In the genomic region with DNA sequence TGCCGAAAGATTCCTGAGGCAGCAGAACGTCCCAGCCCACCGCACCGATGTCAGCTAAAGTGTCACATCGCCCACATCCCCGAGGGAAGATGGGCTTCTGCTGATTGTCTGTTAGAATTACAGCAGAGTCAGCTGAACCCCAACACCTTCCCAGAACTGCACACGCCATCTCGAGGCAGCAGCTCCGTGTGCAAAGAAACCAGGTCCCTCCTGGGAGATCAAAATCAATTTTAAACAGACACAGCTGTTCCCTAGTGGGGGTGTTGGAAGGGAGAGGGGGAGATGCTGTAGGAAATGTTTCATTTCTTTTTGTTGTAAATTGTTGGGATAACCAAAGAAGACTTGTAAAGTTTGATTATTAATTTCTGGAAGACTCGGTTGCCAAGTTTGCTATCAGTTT, we compare ENCODE assay signal across 22 cellular contexts. TPM values are rescaled to one million over a fixed set of nuclear protein-coding genes. Genes with fewer than 3 reads are reported as not detected.
DNase-seq lines count a peak whose midpoint lies in the region; ATAC-seq, FAIRE-seq and TF ChIP-seq lines count a peak whose summit lies in the region.
"Had no signal": no experiment of that assay in that cellular context is flagged by ENCODE, and none has a peak within 500 bp of the region (broad histone marks: within the 10 kb centered on the region; RNA-seq: fewer than 3 reads in every experiment).

No MANE protein-coding gene starts in this region.

- H3K18ac ChIP-seq in H1 (ENCODE audit: extremely low read depth, low read length) (no peak overlapping the region), trophoblast cell (ENCODE audit: low read length) (no peak overlapping the region)

- TF ChIP-seq EP300 in SK-N-SH (IDR thresholded peaks at IDR 0.05; ENCODE audit: borderline replicate concordance in 1 of 2, low read depth in 1 of 2, low read length in 1 of 2), result peak in 1 of 2 experiments; percentile 70; a peak in 1 of 4 replicates
- no peak for TF ChIP-seq EP300 in H1 (IDR thresholded peaks at IDR 0.05; ENCODE audit: borderline replicate concordance in 1 of 2, low read depth in 2 of 2, low read length in 2 of 2)

- peaks cover 45% of the 10 kb centered on the region for H3K27me3 Mint-ChIP-seq in stimulated activated naive CD8-positive, alpha-beta T cell treated with anti-CD3 and anti-CD28 coated beads, Interleukin-15, amount 100 ng/mL, for 72 hours
- H3K27me3 Mint-ChIP-seq in endothelial cell (ENCODE audit: unreplicated experiment), result peaks cover 3% of the 10 kb centered on the region

- H4K8ac ChIP-seq in H1 (ENCODE audit: extremely low read depth, insufficient read depth, low read length) (no peak overlapping the region), trophoblast cell (ENCODE audit: low read depth, low read length) (no peak overlapping the region)

- WGBS in SK-N-SH (ENCODE audit: low lambda C conversion rate), result 5% methylated on average over 9 of the region's 10 CpGs
- 91% methylated on average over 10 of the region's 10 CpGs; no CpG with 5 or more reads in 1 of the 2 experiments for WGBS in H1 (ENCODE audit: extremely low coverage in 1 of 2, insufficient coverage in 1 of 2, insufficient read length in 1 of 2, insufficient replicate concordance in 2 of 2, low coverage in 1 of 2, low lambda C conversion rate in 2 of 2, missing lambda C conversion rate in 1 of 2), 2 experiments
- WGBS in trophoblast cell (ENCODE audit: extremely low coverage, insufficient coverage, insufficient read length), result no CpG with 5 or more reads among the region's 10 CpGs

- no peak overlapping the region for H4K12ac ChIP-seq in trophoblast cell (ENCODE audit: low read depth, low read length)

- H3F3A ChIP-seq in SK-N-SH (replicated peaks; ENCODE audit: insufficient read depth), result no peaks in the 10 kb centered on the region

- H3K56ac ChIP-seq in H1 (replicated peaks; ENCODE audit: insufficient read length, low read depth, low read length), result no peak overlapping the region

- TF ChIP-seq POLR2A in H1 (IDR thresholded peaks at IDR 0.05; ENCODE audit: control extremely low read depth in 1 of 2, low read depth in 2 of 2, low read length in 2 of 2), result no peak

- H3K27me3 ChIP-seq in DND-41 (ENCODE audit: insufficient read depth, low read length, poor library complexity) (no peaks in the 10 kb centered on the region), SK-N-SH (ENCODE audit: insufficient read depth) (no peaks in the 10 kb centered on the region), H1 (replicated peaks in 1 of 4; ENCODE audit: control insufficient read depth in 3 of 4, extremely low read depth in 1 of 4, insufficient read depth in 3 of 4, low read length in 3 of 4) (peaks cover 0 to 2% (median under 1%) of the 10 kb centered on the region in 4 experiments; a peak in 2 of 7 replicates), trophoblast cell (ENCODE audit: insufficient read depth, low read length) (no peaks in the 10 kb centered on the region)
- H3K27me3 ChIP-seq: BLaER1 had no signal

- peak; percentile 12; the same call in 1 of the 3 replicates for ATAC-seq in DND-41 (ENCODE audit: insufficient read depth, low read depth)
- no peak for ATAC-seq in stimulated activated naive CD8-positive, alpha-beta T cell treated with anti-CD3 and anti-CD28 coated beads, Interleukin-15, amount 100 ng/mL, for 72 hours
- ATAC-seq: CD8-positive, alpha-beta T cell; GM12878 had no signal

- H3K4me1 ChIP-seq in DND-41 (ENCODE audit: insufficient read depth, low read length) (no peaks in the 10 kb centered on the region), SK-N-SH (ENCODE audit: control insufficient read depth in 1 of 2, insufficient read depth in 2 of 2, low read depth in 1 of 2, low read length in 1 of 2) (peaks cover 0 to 7% of the 10 kb centered on the region in 2 experiments; a peak in 1 of 4 replicates), H1 (replicated peaks in 1 of 4; ENCODE audit: control insufficient read depth in 3 of 4, insufficient read depth in 4 of 4, low read length in 3 of 4) (peaks cover 0 to 6% (median under 1%) of the 10 kb centered on the region in 4 experiments; a peak in 2 of 7 replicates), trophoblast cell (ENCODE audit: control insufficient read depth in 1 of 2, insufficient read depth in 2 of 2, low read length in 2 of 2) (peaks cover 0 to 2% of the 10 kb centered on the region in 2 experiments)
- H3K4me1 ChIP-seq: Caco-2 had no signal

- H3K23ac ChIP-seq in H1 (ENCODE audit: insufficient read length), result no peak overlapping the region
- no peak overlapping the region for H3K23ac ChIP-seq in trophoblast cell (ENCODE audit: low read length)

- H3K9me3 ChIP-seq in DND-41 (ENCODE audit: insufficient read depth, low read length, severe bottlenecking) (no peaks in the 10 kb centered on the region), SK-N-SH (no peaks in the 10 kb centered on the region), H1 (ENCODE audit: insufficient read depth in 2 of 2, low read depth in 1 of 2, low read length in 1 of 2) (no peaks in the 10 kb centered on the region), trophoblast cell (ENCODE audit: insufficient read depth, low read depth, low read length) (peaks cover 1% of the 10 kb centered on the region)
- H3K9me3 ChIP-seq: BLaER1, Caco-2 had no signal

- H4K5ac ChIP-seq in H1 (ENCODE audit: insufficient read length, low read depth, low read length), result no peak overlapping the region

- TF ChIP-seq CTCF in DND-41 (IDR thresholded peaks at IDR 0.05; ENCODE audit: borderline replicate concordance, extremely low read depth, low read length, poor library complexity, severe bottlenecking) (no peak), SK-N-SH (IDR thresholded peaks at IDR 0.05) (no peak), H1 (IDR thresholded peaks at IDR 0.05; ENCODE audit: control extremely low read depth in 1 of 3, insufficient read depth in 1 of 3, low read depth in 1 of 3, low read length in 3 of 3) (no peak), endothelial cell (IDR thresholded peaks at IDR 0.05; ENCODE audit: unreplicated experiment) (no peak)

- 0 out of 2 replicates have a peak overlapping the region, but pooled peaks have one; percentile 5 for H2BK15ac ChIP-seq in H1 (ENCODE audit: low read length)

- H3K23me2 ChIP-seq in H1 (ENCODE audit: low read depth, low read length), result no peaks in the 10 kb centered on the region

- H2BK12ac ChIP-seq in H1 (ENCODE audit: low read depth, low read length) (no peak overlapping the region; the same call in 1 of the 2 replicates), trophoblast cell (ENCODE audit: low read length) (no peak overlapping the region)

- H2BK5ac ChIP-seq in H1 (ENCODE audit: low read depth, low read length) (no peak overlapping the region), trophoblast cell (ENCODE audit: low read depth, low read length, poor library complexity) (no peak overlapping the region)

- H4K91ac ChIP-seq in H1 (replicated peaks; ENCODE audit: insufficient read length, low read length) (no peak overlapping the region), trophoblast cell (ENCODE audit: low read depth, low read length) (no peak overlapping the region)

- H2AFZ ChIP-seq in DND-41 (ENCODE audit: low read depth, low read length), result no peak overlapping the region
- no peak overlapping the region for H2AFZ ChIP-seq in SK-N-SH (ENCODE audit: low read depth)
- no peak overlapping the region for H2AFZ ChIP-seq in H1 (ENCODE audit: low read length)
- H2AFZ ChIP-seq in trophoblast cell (ENCODE audit: insufficient read depth, low read length, poor library complexity), result no peak overlapping the region

- DNase-seq in DND-41 (no peak), SK-N-SH (peak; percentile 62), H1 (ENCODE audit: low read depth in 1 of 2, low spot score in 2 of 2) (no peak), endothelial cell (ENCODE audit: low spot score) (no peak), trophoblast cell (no peak)
- no peak for DNase-seq in stimulated activated naive CD8-positive, alpha-beta T cell treated with anti-CD3 and anti-CD28 coated beads, Interleukin-15, amount 100 ng/mL, for 72 hours
- DNase-seq: Caco-2; CD4-positive, CD25-positive, alpha-beta regulatory T cell; CD8-positive, alpha-beta T cell; DMS153; EL; GDM1; GOT3; H7; HCEC 1CT had no signal

- H3K9me2 ChIP-seq in SK-N-SH, result no peaks in the 10 kb centered on the region

- H3K4ac ChIP-seq in H1 (replicated peaks; ENCODE audit: insufficient read length, low read depth, low read length) (no peak overlapping the region), trophoblast cell (ENCODE audit: low read depth, low read length) (no peak overlapping the region)

- peaks cover 11% of the 10 kb centered on the region in 2 donors for H3K9me3 Mint-ChIP-seq in stimulated activated naive CD8-positive, alpha-beta T cell treated with anti-CD3 and anti-CD28 coated beads, Interleukin-15, amount 100 ng/mL, for 72 hours
- no peaks in the 10 kb centered on the region for H3K9me3 Mint-ChIP-seq in endothelial cell (ENCODE audit: unreplicated experiment)

- H3K36me3 Mint-ChIP-seq in endothelial cell (ENCODE audit: low read depth, unreplicated experiment), result no peaks in the 10 kb centered on the region
- H3K36me3 Mint-ChIP-seq: CD4-positive, CD25-positive, alpha-beta regulatory T cell; CD8-positive, alpha-beta T cell had no signal

- no peaks in the 10 kb centered on the region for H4K20me1 ChIP-seq in DND-41 (ENCODE audit: insufficient read depth, low read length)
- H4K20me1 ChIP-seq in SK-N-SH (ENCODE audit: insufficient read depth), result no peaks in the 10 kb centered on the region
- H4K20me1 ChIP-seq in H1 (replicated peaks in 1 of 2; ENCODE audit: control insufficient read depth in 1 of 2, insufficient read depth in 2 of 2, low read length in 2 of 2), result no peaks in the 10 kb centered on the region
- H4K20me1 ChIP-seq: BLaER1 had no signal

- H2AK5ac ChIP-seq in H1 (ENCODE audit: low read depth, low read length) (no peak overlapping the region), trophoblast cell (ENCODE audit: low read length) (no peak overlapping the region)

- H3K27ac ChIP-seq in DND-41 (ENCODE audit: low read length) (no peak overlapping the region), SK-N-SH (ENCODE audit: low read depth in 2 of 2, low read length in 1 of 2) (no peak overlapping the region), H1 (ENCODE audit: low read depth, low read length) (no peak overlapping the region), trophoblast cell (ENCODE audit: low read depth, low read length) (no peak overlapping the region)
- H3K27ac ChIP-seq: 22Rv1, BLaER1, C4-2B had no signal

- H3K4me2 ChIP-seq in DND-41 (ENCODE audit: insufficient read depth, low read length), result no peak overlapping the region
- H3K4me2 ChIP-seq in SK-N-SH, result no peak overlapping the region
- H3K4me2 ChIP-seq in H1 (ENCODE audit: insufficient read depth in 1 of 2, low read depth in 2 of 2, low read length in 2 of 2), result no peak overlapping the region
- H3K4me2 ChIP-seq in trophoblast cell (ENCODE audit: low read length), result no peak overlapping the region
- H3K4me2 ChIP-seq: BLaER1 had no signal

- 0 out of 2 replicates have a peak, but pooled peaks have one; percentile 9 for TF ChIP-seq RAD21 in SK-N-SH (IDR thresholded peaks at IDR 0.05; ENCODE audit: low read length)
- TF ChIP-seq RAD21 in H1 (IDR thresholded peaks at IDR 0.05 in 1 of 2, conservative IDR thresholded peaks at IDR 0.05 in 1 of 2; ENCODE audit: low read depth in 2 of 2, low read length in 2 of 2), result no peak

- no peak overlapping the region for H3K27ac Mint-ChIP-seq in stimulated activated naive CD8-positive, alpha-beta T cell treated with anti-CD3 and anti-CD28 coated beads, Interleukin-15, amount 100 ng/mL, for 72 hours
- no peak overlapping the region for H3K27ac Mint-ChIP-seq in endothelial cell (ENCODE audit: unreplicated experiment)
- H3K27ac Mint-ChIP-seq: B cell; CD8-positive, alpha-beta T cell had no signal

- H3K4me1 Mint-ChIP-seq in stimulated activated naive CD8-positive, alpha-beta T cell treated with anti-CD3 and anti-CD28 coated beads, Interleukin-15, amount 100 ng/mL, for 72 hours, result no peaks in the 10 kb centered on the region
- H3K4me1 Mint-ChIP-seq in endothelial cell (ENCODE audit: unreplicated experiment), result no peaks in the 10 kb centered on the region
- H3K4me1 Mint-ChIP-seq: B cell; CD4-positive, CD25-positive, alpha-beta regulatory T cell had no signal

- FAIRE-seq in H1 (lab: Jason Lieb, UNC), result no peak
- FAIRE-seq: A204.1, GM12878, GM19239 had no signal

- H3K9ac ChIP-seq in DND-41 (ENCODE audit: low read depth, low read length), result no peak overlapping the region
- H3K9ac ChIP-seq in SK-N-SH, result no peak overlapping the region
- no peak overlapping the region for H3K9ac ChIP-seq in H1 (replicated peaks in 1 of 4; ENCODE audit: extremely low read depth in 1 of 4, low read depth in 3 of 4, low read length in 3 of 4)
- no peak overlapping the region for H3K9ac ChIP-seq in trophoblast cell (ENCODE audit: low read length)
- H3K9ac ChIP-seq: BLaER1 had no signal

- no peak overlapping the region for H3K4me3 Mint-ChIP-seq in stimulated activated naive CD8-positive, alpha-beta T cell treated with anti-CD3 and anti-CD28 coated beads, Interleukin-15, amount 100 ng/mL, for 72 hours
- H3K4me3 Mint-ChIP-seq in endothelial cell (ENCODE audit: unreplicated experiment), result no peak overlapping the region
- H3K4me3 Mint-ChIP-seq: B cell; CD4-positive, CD25-positive, alpha-beta regulatory T cell; CD8-positive, alpha-beta T cell had no signal

- H3K4me3 ChIP-seq in DND-41 (ENCODE audit: low read depth in 1 of 2, low read length in 2 of 2), result no peak overlapping the region
- H3K4me3 ChIP-seq in SK-N-SH (ENCODE audit: low read depth in 2 of 2, low read length in 1 of 2), result no peak overlapping the region
- no peak overlapping the region for H3K4me3 ChIP-seq in H1 (ENCODE audit: extremely low read depth in 1 of 4, insufficient read depth in 2 of 4, low read depth in 3 of 4, low read length in 4 of 4)
- no peak overlapping the region for H3K4me3 ChIP-seq in trophoblast cell (ENCODE audit: low read depth, low read length)
- H3K4me3 ChIP-seq: BLaER1, GM12878 had no signal

- POLR2A ChIA-PET in SK-N-SH (lab: Yijun Ruan, JAX), result no interaction called here
- POLR2A ChIA-PET in H1 (lab: Charles Lee; ENCODE audit: partially characterized antibody), result no interaction called here

- CTCF ChIA-PET in SK-N-SH (lab: Yijun Ruan, JAX) (interaction anchor here (0.6 to 1.3 kb wide), 3 partner anchors 8 to 12 kb away, joined by 3 to 5 read pairs (median 3); partner anchors contain the start of gene KAZN), H1 (lab: Charles Lee; ENCODE audit: partially characterized antibody) (interaction anchor here (1.0 kb wide), 1 partner anchor 442 kb away, joined by 3 read pairs; no protein-coding TSS in a partner anchor)

- H3K36me3 ChIP-seq in DND-41 (ENCODE audit: insufficient read depth, low read length) (no peaks in the 10 kb centered on the region), SK-N-SH (replicated peaks in 1 of 2; ENCODE audit: control insufficient read depth in 1 of 2, insufficient read depth in 2 of 2, low read length in 1 of 2) (no peaks in the 10 kb centered on the region), H1 (ENCODE audit: control insufficient read depth in 2 of 4, insufficient read depth in 4 of 4, low read length in 3 of 4) (no peaks in the 10 kb centered on the region), trophoblast cell (ENCODE audit: control insufficient read depth in 1 of 2, insufficient read depth in 2 of 2, low read length in 2 of 2) (no peaks in the 10 kb centered on the region)
- H3K36me3 ChIP-seq: BLaER1 had no signal

- no peaks in the 10 kb centered on the region for H3K79me2 ChIP-seq in DND-41 (ENCODE audit: insufficient read depth, low read length)
- H3K79me2 ChIP-seq in SK-N-SH (ENCODE audit: insufficient read depth), result no peaks in the 10 kb centered on the region
- no peaks in the 10 kb centered on the region for H3K79me2 ChIP-seq in H1 (ENCODE audit: control insufficient read depth in 1 of 2, insufficient read depth in 2 of 2, low read length in 2 of 2)
- H3K79me2 ChIP-seq in trophoblast cell (ENCODE audit: control insufficient read depth, insufficient read depth, low read length, poor library complexity), result no peaks in the 10 kb centered on the region

- H2BK120ac ChIP-seq in H1 (replicated peaks; ENCODE audit: low read depth, low read length) (no peak overlapping the region), trophoblast cell (ENCODE audit: insufficient read depth, low read length, poor library complexity) (no peak overlapping the region)

- H3K14ac ChIP-seq in H1 (ENCODE audit: insufficient read length) (no peak overlapping the region), trophoblast cell (ENCODE audit: low read length) (no peak overlapping the region)

- H3K79me1 ChIP-seq in H1 (ENCODE audit: low read depth, low read length) (no peaks in the 10 kb centered on the region), trophoblast cell (ENCODE audit: low read length) (no peaks in the 10 kb centered on the region)

- H2BK20ac ChIP-seq in H1 (ENCODE audit: low read length), result no peak overlapping the region

RNA-seq across cellular contexts. Expression of gene KAZN, which starts 12.7 kb away (rescaled TPM):
- polyA plus RNA-seq in SK-N-SH (2012; rRNA removed) (6.8 and 7.7 TPM in 2 replicates), H1 (2011; rRNA removed) (3.7 and 5.0 TPM in 2 replicates)
- polyA plus RNA-seq in SK-N-SH (2012; cell fraction: cytosol; rRNA removed), result 5.9 and 6.6 TPM in 2 replicates
- polyA plus RNA-seq in SK-N-SH (2012; cell fraction: nucleus; rRNA removed), result 16.0 and 17.3 TPM in 2 replicates
- total RNA-seq in H1 (2021; fragmentation: NEBNext Ultra II Directional; extraction: Animal tissue kit (Norgen Biotek cat#: 25700)), result 10.6 and 11.8 TPM in 2 replicates
- polyA plus RNA-seq in H1 (2011; cell fraction: cytosol; rRNA removed), result 4.4 TPM
- 6.7 TPM for polyA plus RNA-seq in H1 (2011; cell fraction: nucleus; rRNA removed)
- polyA plus RNA-seq in H1 (2012, experiment 1 of 2), result 6.4 to 7.4 TPM (median 6.8 TPM) in 4 replicates
- polyA plus RNA-seq in H1 (2012, experiment 2 of 2), result 4.9 TPM
- 6.0 TPM for polyA plus RNA-seq in H1 (2013, experiment 1 of 2)
- polyA plus RNA-seq in H1 (2013, experiment 2 of 2), result 6.3 TPM
- polyA minus RNA-seq in H1 (2011; rRNA and poly(A)+ RNA removed), result 3.5 and 3.8 TPM in 2 replicates
- polyA minus RNA-seq in H1 (2011; cell fraction: cytosol; rRNA and poly(A)+ RNA removed), result 5.4 TPM
- 7.0 TPM for polyA minus RNA-seq in H1 (2011; cell fraction: nucleus; rRNA and poly(A)+ RNA removed)
- 10.1 TPM for total RNA-seq in endothelial cell (ENCODE audit: unreplicated experiment)
- 25.4 and 25.6 TPM in 2 replicates for polyA plus RNA-seq in trophoblast cell (2013)
- total RNA-seq: CD4-positive, CD25-positive, alpha-beta regulatory T cell had no signal
- polyA plus RNA-seq: CD4-positive, CD25-positive, alpha-beta regulatory T cell had no signal
